ENCODE assay signal across 8 cellular contexts in genomic region chr15:62389887-62390792, GRCh38. TPM values are rescaled to one million over a fixed set of nuclear protein-coding genes. Genes with fewer than 3 reads are reported as not detected.
DNase-seq lines count a peak whose midpoint lies in the region; ATAC-seq lines count a peak whose summit lies in the region.

TLN2 (plus strand) TSS chr15:62390550.

- H3K36me3 ChIP-seq in mesenchymal stem cell (ENCODE audit: control insufficient read depth in 1 of 2, insufficient read depth in 2 of 2, low read depth in 1 of 2, low read length in 2 of 2) = no peaks in the 10 kb centered on the region

- H3K4me1 ChIP-seq in mesenchymal stem cell (ENCODE audit: control insufficient read depth, insufficient read depth, low read depth, low read length) = peaks cover 9% of the 10 kb centered on the region

- H3K23ac ChIP-seq in mesenchymal stem cell (ENCODE audit: low read length in 2 of 2) = peak within 1 kb of the TSS in 1 of 2 experiments; percentile 92

- peak; percentile 96 for DNase-seq in AG20443 (ENCODE audit: low spot score)
- peak; percentile 71 for DNase-seq in NCI-H526 treated with DMSO at 0.1 percent for 48 hours (lab: John Stamatoyannopoulos, UW)
- peak; percentile 89 for DNase-seq in activated CD8-positive, alpha-beta memory T cell treated with anti-CD3 and anti-CD28 coated beads for 24 hours
- peak; percentile 26 to 39 (median 31) for DNase-seq in effector memory CD8-positive, alpha-beta T cell
- peak; percentile 81 for DNase-seq in mesenchymal stem cell
- peak; percentile 22 to 30 for DNase-seq in stimulated activated CD8-positive, alpha-beta memory T cell treated with anti-CD3 and anti-CD28 coated beads, Interleukin-15, amount 100 ng/mL, for 4 hours (ENCODE audit: low read depth in 2 of 2)

- peak within 1 kb of the TSS in 1 of 2 experiments; percentile 21 for H2BK12ac ChIP-seq in mesenchymal stem cell (ENCODE audit: low read length in 2 of 2)

- H3K79me1 ChIP-seq in mesenchymal stem cell (replicated peaks; ENCODE audit: low read length, poor library complexity, severe bottlenecking) = peaks cover 22% of the 10 kb centered on the region

- H3K4me1 Mint-ChIP-seq in effector memory CD8-positive, alpha-beta T cell (ENCODE audit: low read depth in 2 of 2) = peaks cover 16 to 17% of the 10 kb centered on the region in 2 donors

- H3K4ac ChIP-seq in mesenchymal stem cell (ENCODE audit: low read depth in 1 of 2, low read length in 2 of 2) = peak within 1 kb of the TSS; percentile 93 to 99

- H3K4me2 ChIP-seq in mesenchymal stem cell (ENCODE audit: low read length, poor library complexity, severe bottlenecking) = peak within 1 kb of the TSS; percentile 97

- WGBS in mesenchymal stem cell = under 1% methylated on average over 65 of the region's 74 CpGs

- H3K27me3 ChIP-seq in mesenchymal stem cell (ENCODE audit: control insufficient read depth in 1 of 2, insufficient read depth in 1 of 2, low read length in 2 of 2) = peaks cover 0 to under 1% of the 10 kb centered on the region in 2 experiments

- H3K27ac ChIP-seq in mesenchymal stem cell (ENCODE audit: low read length, poor library complexity, severe bottlenecking) = peak within 1 kb of the TSS; percentile 62

- peak within 1 kb of the TSS; percentile 99 for H2AFZ ChIP-seq in mesenchymal stem cell (ENCODE audit: low read depth, low read length)

- ATAC-seq in GM18909 (IDR thresholded peaks at IDR 0.05; ENCODE audit: poor library complexity, unreplicated experiment) = peak; percentile 90
- ATAC-seq in HG03103 (IDR thresholded peaks at IDR 0.05; ENCODE audit: low read depth, unreplicated experiment) = peak; percentile 80
- peak; percentile 83 for ATAC-seq in effector memory CD8-positive, alpha-beta T cell (replicated peaks)

- H2AK5ac ChIP-seq in mesenchymal stem cell (ENCODE audit: low read length, severe bottlenecking) = no peak within 1 kb of the TSS

- peak within 1 kb of the TSS; percentile 77 for H2BK120ac ChIP-seq in mesenchymal stem cell (ENCODE audit: low read depth, low read length)

- peak within 1 kb of the TSS; percentile 26 to 98 for H3K14ac ChIP-seq in mesenchymal stem cell (ENCODE audit: low read length in 2 of 2)

- no peaks in the 10 kb centered on the region for H3K9me3 Mint-ChIP-seq in effector memory CD8-positive, alpha-beta T cell

- peak within 1 kb of the TSS; percentile 77 to 95 for H3K4me3 ChIP-seq in mesenchymal stem cell (ENCODE audit: insufficient read depth in 1 of 2, low read depth in 1 of 2, low read length in 2 of 2)

- H2BK15ac ChIP-seq in mesenchymal stem cell (ENCODE audit: low read depth, poor library complexity, severe bottlenecking) = peak within 1 kb of the TSS; percentile 60

- H4K8ac ChIP-seq in mesenchymal stem cell (ENCODE audit: low read length) = peak within 1 kb of the TSS; percentile 93

- H4K91ac ChIP-seq in mesenchymal stem cell (ENCODE audit: low read length) = peak within 1 kb of the TSS; percentile 29

- H3K27me3 Mint-ChIP-seq in effector memory CD8-positive, alpha-beta T cell = peaks cover 23 to 28% of the 10 kb centered on the region in 2 donors

- H3K9me3 ChIP-seq in mesenchymal stem cell (ENCODE audit: control insufficient read depth, low read length) = no peaks in the 10 kb centered on the region

- H2BK5ac ChIP-seq in mesenchymal stem cell (ENCODE audit: low read depth, low read length, poor library complexity, severe bottlenecking) = peak within 1 kb of the TSS; percentile 71

- H3K36me3 Mint-ChIP-seq in effector memory CD8-positive, alpha-beta T cell (ENCODE audit: insufficient read depth) = peaks cover 5% of the 10 kb centered on the region

- H3K9ac ChIP-seq in mesenchymal stem cell (ENCODE audit: low read length) = peak within 1 kb of the TSS; percentile 99

- H3K18ac ChIP-seq in mesenchymal stem cell (ENCODE audit: low read depth in 1 of 2, low read length in 2 of 2) = peak within 1 kb of the TSS; percentile 86 to 98

- H3K4me3 Mint-ChIP-seq in effector memory CD8-positive, alpha-beta T cell = peak within 1 kb of the TSS; percentile 90 to 93

- H3K27ac Mint-ChIP-seq in effector memory CD8-positive, alpha-beta T cell = peak within 1 kb of the TSS; percentile 83 to 88

RNA-seq across cellular contexts. Expression of gene TLN2, which starts in this region (rescaled TPM):
- polyA plus RNA-seq in mesenchymal stem cell (2013, experiment 1 of 2) = 5.9 TPM
- 6.0 TPM for polyA plus RNA-seq in mesenchymal stem cell (2013, experiment 2 of 2)

Comparison
In these comparisons a context has a peak if more than half of its experiments do, and no peak if none do; other contexts are left out.
1. Peak in every context shown above with its lines: DNase-seq, ATAC-seq, H3K4me3 ChIP-seq and H3K27ac ChIP-seq.
2. DNase-seq: peak in every context shown above with its lines; median percentile 96 in AG20443; 89 in activated CD8-positive, alpha-beta memory T cell treated with anti-CD3 and anti-CD28 coated beads for 24 hours; 81 in mesenchymal stem cell; 71 in NCI-H526 treated with DMSO at 0.1 percent for 48 hours; 31 in effector memory CD8-positive, alpha-beta T cell; 26 in stimulated activated CD8-positive, alpha-beta memory T cell treated with anti-CD3 and anti-CD28 coated beads, Interleukin-15, amount 100 ng/mL, for 4 hours.